18 cellular contexts compared by ENCODE assay signal in the genomic region with DNA sequence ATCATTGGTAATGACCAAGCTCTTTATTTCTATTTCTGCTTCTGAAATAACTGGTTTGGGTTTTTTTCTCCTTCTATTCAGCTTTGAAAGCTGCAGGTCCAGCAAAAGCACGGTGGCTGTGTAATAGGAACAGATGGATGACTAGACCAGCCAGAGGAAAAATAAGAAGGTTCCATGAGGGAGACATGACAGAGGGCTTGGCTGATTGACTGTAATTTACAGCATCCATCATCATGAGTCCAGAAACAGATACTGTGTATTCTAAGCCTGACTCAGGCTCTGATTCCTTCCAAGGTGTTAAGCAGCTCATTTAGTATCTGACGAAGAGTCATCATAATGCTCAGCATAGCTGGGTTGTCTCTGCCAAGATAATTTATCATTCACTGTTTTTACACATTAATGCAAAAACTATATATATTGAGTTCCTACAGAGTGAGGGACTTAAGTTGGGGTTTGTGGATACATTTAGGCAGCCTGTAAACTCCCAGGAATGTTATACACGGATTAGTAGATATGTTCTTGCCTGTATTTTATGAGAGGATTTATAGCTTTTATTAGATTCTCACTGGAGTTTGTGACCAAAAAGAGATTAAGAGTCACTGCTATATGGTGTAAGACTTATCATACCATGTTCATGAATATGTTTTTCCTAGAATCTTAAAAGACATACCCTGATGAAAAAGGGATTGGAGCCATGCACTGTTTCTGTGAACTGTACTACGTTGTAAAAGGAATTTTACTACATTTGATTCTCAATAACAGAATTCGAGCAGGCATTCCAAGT.
"Had no signal": no experiment of that assay in that cellular context is flagged by ENCODE, and none has a peak within 500 bp of the region (broad histone marks: within the 10 kb centered on the region; RNA-seq: fewer than 3 reads in every experiment).

No MANE protein-coding gene starts in this region.

- H3K4me3 Mint-ChIP-seq: activated CD4-positive, alpha-beta T cell treated with anti-CD3 and anti-CD28 coated beads, Interleukin-2, amount 10 ng/mL, durations not matched to agents 24 days and 14 days; activated CD8-positive, alpha-beta T cell treated with anti-CD3 and anti-CD28 coated beads, Interleukin-2, amount 10 ng/mL, durations not matched to agents 7 days and 5 days; activated naive CD8-positive, alpha-beta T cell treated with anti-CD3 and anti-CD28 coated beads, Interleukin-2, amount 10 ng/mL, durations not matched to agents 7 days and 5 days; endodermal cell; naive thymus-derived CD4-positive, alpha-beta T cell had no signal

- H3K9me3 ChIP-seq: left ventricle myocardium inferior, mucosa of descending colon, transverse colon had no signal

- DNase-seq: activated CD4-positive, alpha-beta T cell treated with anti-CD3 and anti-CD28 coated beads, Interleukin-2, amount 10 ng/mL, durations not matched to agents 24 days and 14 days; activated CD4-positive, CD25-positive, alpha-beta regulatory T cell; activated CD8-positive, alpha-beta T cell treated with anti-CD3 and anti-CD28 coated beads, Interleukin-2, amount 10 ng/mL, durations not matched to agents 7 days and 5 days; activated naive CD4-positive, alpha-beta T cell; activated naive CD8-positive, alpha-beta T cell treated with anti-CD3 and anti-CD28 coated beads, Interleukin-2, amount 10 ng/mL, durations not matched to agents 7 days and 5 days; aorta; dorsolateral prefrontal cortex; hippocampal formation; left ventricle myocardium inferior; naive thymus-derived CD4-positive, alpha-beta T cell; retina; stimulated activated CD4-positive, alpha-beta T cell treated with anti-CD3 and anti-CD28 coated beads, Interleukin-4, amount 100 ng/mL, for 1 hour; stimulated activated naive CD4-positive, alpha-beta T cell treated with Interleukin-2 at 50 U/mL for 16 hours; substantia nigra; transverse colon had no signal

- H3K27me3 ChIP-seq: dorsolateral prefrontal cortex, transverse colon had no signal

- H3K36me3 Mint-ChIP-seq: activated naive CD8-positive, alpha-beta T cell treated with anti-CD3 and anti-CD28 coated beads, Interleukin-2, amount 10 ng/mL, durations not matched to agents 7 days and 5 days; naive thymus-derived CD4-positive, alpha-beta T cell had no signal

- H3K4me3 ChIP-seq: dorsolateral prefrontal cortex, left ventricle myocardium inferior, mucosa of descending colon, transverse colon had no signal

- ATAC-seq: activated CD8-positive, alpha-beta T cell treated with anti-CD3 and anti-CD28 coated beads, Interleukin-2, amount 10 ng/mL, durations not matched to agents 7 days and 5 days; mucosa of descending colon; naive thymus-derived CD4-positive, alpha-beta T cell had no signal

- H3K4me1 Mint-ChIP-seq: activated CD4-positive, alpha-beta T cell treated with anti-CD3 and anti-CD28 coated beads, Interleukin-2, amount 10 ng/mL, durations not matched to agents 24 days and 14 days; activated naive CD8-positive, alpha-beta T cell treated with anti-CD3 and anti-CD28 coated beads, Interleukin-2, amount 10 ng/mL, durations not matched to agents 7 days and 5 days; endodermal cell; naive thymus-derived CD4-positive, alpha-beta T cell had no signal

- FAIRE-seq: TTC549 had no signal

- H3K36me3 ChIP-seq: left ventricle myocardium inferior, transverse colon had no signal

- H3K9me3 Mint-ChIP-seq: activated CD4-positive, alpha-beta T cell treated with anti-CD3 and anti-CD28 coated beads, Interleukin-2, amount 10 ng/mL, durations not matched to agents 24 days and 14 days; activated naive CD8-positive, alpha-beta T cell treated with anti-CD3 and anti-CD28 coated beads, Interleukin-2, amount 10 ng/mL, durations not matched to agents 7 days and 5 days; endodermal cell; naive thymus-derived CD4-positive, alpha-beta T cell had no signal

- H3K27ac ChIP-seq: left ventricle myocardium inferior, transverse colon had no signal

- H3K4me1 ChIP-seq: left ventricle myocardium inferior, transverse colon had no signal

- H3K27ac Mint-ChIP-seq: activated CD4-positive, alpha-beta T cell treated with anti-CD3 and anti-CD28 coated beads, Interleukin-2, amount 10 ng/mL, durations not matched to agents 24 days and 14 days; activated CD8-positive, alpha-beta T cell treated with anti-CD3 and anti-CD28 coated beads, Interleukin-2, amount 10 ng/mL, durations not matched to agents 7 days and 5 days; activated naive CD8-positive, alpha-beta T cell treated with anti-CD3 and anti-CD28 coated beads, Interleukin-2, amount 10 ng/mL, durations not matched to agents 7 days and 5 days; endodermal cell; naive thymus-derived CD4-positive, alpha-beta T cell had no signal
